Comparison of ENCODE assay signal across 13 cellular contexts in the genomic region with DNA sequence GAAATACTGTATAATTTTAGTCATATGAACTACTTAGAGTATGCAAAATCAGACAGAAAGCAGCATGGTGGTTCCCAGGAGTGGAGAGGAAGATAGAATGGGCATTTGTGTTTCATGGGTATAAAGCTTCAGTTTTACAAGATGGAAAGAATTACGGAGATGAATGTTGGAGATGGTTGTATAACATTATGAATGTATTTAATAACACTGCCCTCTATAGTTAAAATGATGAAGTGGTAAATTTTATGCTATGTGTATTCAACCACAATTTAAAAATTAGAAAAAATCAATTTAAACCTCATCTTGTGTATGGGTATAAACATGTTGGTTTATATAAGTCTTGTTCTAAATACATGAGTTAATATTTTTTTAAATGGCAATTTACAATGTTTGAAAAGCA.
DNase-seq lines count a peak whose midpoint lies in the region; ATAC-seq and TF ChIP-seq lines count a peak whose summit lies in the region.
"Had no signal": no experiment of that assay in that cellular context is flagged by ENCODE, and none has a peak within 500 bp of the region (broad histone marks: within the 10 kb centered on the region; RNA-seq: fewer than 3 reads in every experiment).

No MANE protein-coding gene starts in this region.

- ATAC-seq in HG02763 (IDR thresholded peaks at IDR 0.05; ENCODE audit: unreplicated experiment) (no peak), HG03175 (IDR thresholded peaks at IDR 0.05; ENCODE audit: unreplicated experiment) (no peak)
- ATAC-seq: Panc1 had no signal

- H3K9me3 Mint-ChIP-seq in endothelial cell (ENCODE audit: unreplicated experiment) = no peaks in the 10 kb centered on the region

- no peaks in the 10 kb centered on the region for H3K36me3 Mint-ChIP-seq in endothelial cell (ENCODE audit: low read depth, unreplicated experiment)

- H3K36me3 ChIP-seq in GM06990 (ENCODE audit: control insufficient read depth, insufficient read depth, low read length) (no peaks in the 10 kb centered on the region), OCI-LY3 (replicated peaks; ENCODE audit: low read depth, low read length) (peaks cover 14% of the 10 kb centered on the region)
- H3K36me3 ChIP-seq: BLaER1 had no signal

- H4K20me1 ChIP-seq in OCI-LY3 (ENCODE audit: insufficient read depth, low read length) = no peaks in the 10 kb centered on the region
- H4K20me1 ChIP-seq: BLaER1 had no signal

- no peak overlapping the region for H3K27ac Mint-ChIP-seq in endothelial cell (ENCODE audit: unreplicated experiment)
- H3K27ac Mint-ChIP-seq: progenitor cell of endocrine pancreas had no signal

- DNase-seq in GM06990 (ENCODE audit: extremely low read depth, insufficient read length) (no peak), endothelial cell (ENCODE audit: low spot score) (no peak), NCI-H82 (lab: John Stamatoyannopoulos, UW) (no peak), Ammon's horn (ENCODE audit: low spot score) (no peak)
- DNase-seq: NCI-H2029 treated with DMSO at 0.1 percent for 48 hours; stimulated activated naive CD4-positive, alpha-beta T cell treated with Interleukin-2 at 50 U/mL for 16 hours had no signal

- no peak overlapping the region for H3K9ac ChIP-seq in OCI-LY3 (ENCODE audit: low read length)
- H3K9ac ChIP-seq: BLaER1 had no signal

- no peaks in the 10 kb centered on the region for H3K4me1 Mint-ChIP-seq in endothelial cell (ENCODE audit: unreplicated experiment)

- no peak overlapping the region for H2AFZ ChIP-seq in OCI-LY3 (ENCODE audit: low read depth, low read length)

- no peak overlapping the region for H3K4me3 Mint-ChIP-seq in endothelial cell (ENCODE audit: unreplicated experiment)

- no peaks in the 10 kb centered on the region for H3K4me1 ChIP-seq in OCI-LY3 (ENCODE audit: low read length)
- H3K4me1 ChIP-seq: BLaER1 had no signal

- H3K4me2 ChIP-seq in OCI-LY3 (ENCODE audit: low read length) = peak overlapping the region; percentile 31
- H3K4me2 ChIP-seq: BLaER1 had no signal

- H3K9me3 ChIP-seq in OCI-LY3 (ENCODE audit: insufficient read depth, low read length) = 0 out of 2 replicates have a peak, but pooled peaks cover 3% of the 10 kb centered on the region

- H3K4me3 ChIP-seq in GM06990 (replicated peaks; ENCODE audit: low read depth, low read length) = no peak overlapping the region
- no peak overlapping the region for H3K4me3 ChIP-seq in OCI-LY3 (ENCODE audit: low read length)
- H3K4me3 ChIP-seq: BLaER1 had no signal

- H3K27me3 Mint-ChIP-seq in endothelial cell (ENCODE audit: unreplicated experiment) = no peaks in the 10 kb centered on the region
- H3K27me3 Mint-ChIP-seq: progenitor cell of endocrine pancreas had no signal

- H3K27ac ChIP-seq in 22Rv1 = no peak overlapping the region
- H3K27ac ChIP-seq in OCI-LY3 (ENCODE audit: low read length) = no peak overlapping the region
- H3K27ac ChIP-seq: BLaER1 had no signal

- no peaks in the 10 kb centered on the region for H3K27me3 ChIP-seq in GM06990 (replicated peaks; ENCODE audit: control insufficient read depth, insufficient read depth, low read length)
- no peaks in the 10 kb centered on the region for H3K27me3 ChIP-seq in OCI-LY3 (ENCODE audit: low read depth, low read length)
- H3K27me3 ChIP-seq: BLaER1 had no signal

- TF ChIP-seq CTCF in 22Rv1 (IDR thresholded peaks at IDR 0.05) (peak; percentile 64), GM06990 (IDR thresholded peaks at IDR 0.05; ENCODE audit: insufficient read depth, low read length, poor library complexity, severe bottlenecking) (peak; percentile 6), OCI-LY3 (IDR thresholded peaks at IDR 0.05; ENCODE audit: low read depth, low read length) (peak; percentile 60), endothelial cell (IDR thresholded peaks at IDR 0.05; ENCODE audit: unreplicated experiment) (peak; percentile 39)

- H3K79me2 ChIP-seq in OCI-LY3 (ENCODE audit: low read length) = no peaks in the 10 kb centered on the region

Comparison
In these comparisons a context has a peak if more than half of its experiments do, and no peak if none do; other contexts are left out.
1. CTCF ChIP-seq: peak in every context shown above with its lines; median percentile 64 in 22Rv1; 60 in OCI-LY3; 39 in endothelial cell; 6 in GM06990.